Comparison of ENCODE assay signal across 22 cellular contexts in genomic region chr5:32325616-32326015, GRCh38. TPM values are rescaled to one million over a fixed set of nuclear protein-coding genes. Genes with fewer than 3 reads are reported as not detected.
DNase-seq lines count a peak whose midpoint lies in the region; ATAC-seq, FAIRE-seq and TF ChIP-seq lines count a peak whose summit lies in the region.
"Had no signal": no experiment of that assay in that cellular context is flagged by ENCODE, and none has a peak within 500 bp of the region (broad histone marks: within the 10 kb centered on the region; RNA-seq: fewer than 3 reads in every experiment).

No MANE protein-coding gene starts in this region.

- no peak overlapping the region for H3K4me3 Mint-ChIP-seq in endothelial cell (ENCODE audit: unreplicated experiment)
- H3K4me3 Mint-ChIP-seq: B cell; CD4-positive, CD25-positive, alpha-beta regulatory T cell; CD8-positive, alpha-beta T cell; GM23338; H9; HFFc6 had no signal

- H3K27ac ChIP-seq in MM.1S (ENCODE audit: low read length): peak overlapping the region; percentile 65; the same call in 1 of the 2 replicates
- H3K27ac ChIP-seq in GM12878 (ENCODE audit: control insufficient read depth, insufficient read depth): no peak overlapping the region
- no peak overlapping the region for H3K27ac ChIP-seq in osteoblast (ENCODE audit: low read depth, low read length)
- no peak overlapping the region for H3K27ac ChIP-seq in esophagus muscularis mucosa (replicated peaks in 1 of 4)
- H3K27ac ChIP-seq in tibial artery: no peak overlapping the region
- H3K27ac ChIP-seq: 22Rv1, BLaER1, C4-2B had no signal

- H3K9me3 ChIP-seq in MM.1S (replicated peaks; ENCODE audit: insufficient read depth, low read length): no peaks in the 10 kb centered on the region
- H3K9me3 ChIP-seq in GM12878 (replicated peaks; ENCODE audit: control insufficient read depth, insufficient read depth, low read length): peaks cover 9% of the 10 kb centered on the region; the same call in 2 of the 3 replicates
- no peaks in the 10 kb centered on the region for H3K9me3 ChIP-seq in osteoblast (ENCODE audit: low read depth, low read length)
- no peaks in the 10 kb centered on the region for H3K9me3 ChIP-seq in esophagus muscularis mucosa
- no peaks in the 10 kb centered on the region for H3K9me3 ChIP-seq in tibial artery

- H3F3A ChIP-seq in MM.1S (ENCODE audit: insufficient read depth, low read length): peaks cover 22% of the 10 kb centered on the region

- H3K27me3 ChIP-seq in MM.1S (replicated peaks; ENCODE audit: insufficient read depth, low read length) (no peaks in the 10 kb centered on the region), GM12878 (replicated peaks in 1 of 2; ENCODE audit: control insufficient read depth in 2 of 2, insufficient read depth in 2 of 2, low read length in 1 of 2) (no peaks in the 10 kb centered on the region), osteoblast (ENCODE audit: insufficient read depth, low read length) (no peaks in the 10 kb centered on the region), esophagus muscularis mucosa (no peaks in the 10 kb centered on the region), tibial artery (no peaks in the 10 kb centered on the region)
- H3K27me3 ChIP-seq: BLaER1 had no signal

- TF ChIP-seq CTCF in MM.1S (IDR thresholded peaks at IDR 0.05; ENCODE audit: low read length) (no peak), GM12878 (IDR thresholded peaks at IDR 0.05 in 2 of 3, conservative IDR thresholded peaks at IDR 0.05 in 1 of 3; ENCODE audit: control insufficient read depth in 2 of 3, extremely low read depth in 1 of 3, insufficient read depth in 1 of 3, low read depth in 3 of 3, low read length in 3 of 3) (no peak), osteoblast (IDR thresholded peaks at IDR 0.05; ENCODE audit: extremely low read depth, low read depth, low read length) (no peak), esophagus muscularis mucosa (IDR thresholded peaks at IDR 0.05) (no peak), tibial artery (IDR thresholded peaks at IDR 0.05) (no peak), endothelial cell (IDR thresholded peaks at IDR 0.05; ENCODE audit: unreplicated experiment) (no peak)

- DNase-seq in MM.1S: peak; percentile 59
- no peak for DNase-seq in GM12878 (ENCODE audit: low read depth, low spot score)
- DNase-seq in osteoblast (ENCODE audit: insufficient read length, low spot score, missing footprints): peak; percentile 3
- DNase-seq in esophagus muscularis mucosa (ENCODE audit: extremely low spot score): no peak
- DNase-seq in tibial artery: no peak
- DNase-seq in endothelial cell (ENCODE audit: low spot score): no peak
- DNase-seq: Caco-2; CD4-positive, CD25-positive, alpha-beta regulatory T cell; CD8-positive, alpha-beta T cell; DMS153; DND-41; H9 had no signal

- in situ Hi-C loops in GM12878 (cut with MboI): loop anchor here (5.0 kb wide), 1 partner anchor 98 kb away; no protein-coding TSS in a partner anchor

- H3K27ac Mint-ChIP-seq in endothelial cell (ENCODE audit: unreplicated experiment): no peak overlapping the region
- H3K27ac Mint-ChIP-seq: B cell; CD4-positive, CD25-positive, alpha-beta regulatory T cell; CD8-positive, alpha-beta T cell; GM23338; H9 had no signal

- H3K9me2 ChIP-seq in MM.1S (replicated peaks; ENCODE audit: insufficient read depth, low read length): no peaks in the 10 kb centered on the region

- H3K79me2 ChIP-seq in MM.1S (ENCODE audit: low read length) (no peaks in the 10 kb centered on the region), GM12878 (ENCODE audit: control insufficient read depth, insufficient read depth, low read length) (no peaks in the 10 kb centered on the region), osteoblast (ENCODE audit: insufficient read depth, low read length) (no peaks in the 10 kb centered on the region)

- RAD21 ChIA-PET in GM12878 (lab: Charles Lee; ENCODE audit: unreplicated experiment): interaction anchor here (1.7 kb wide), 1 partner anchor 93 kb away, joined by 11 read pairs; no protein-coding TSS in a partner anchor

- H3K27me3 Mint-ChIP-seq in endothelial cell (ENCODE audit: unreplicated experiment): peaks cover 11% of the 10 kb centered on the region
- H3K27me3 Mint-ChIP-seq: B cell had no signal

- H3K4me3 ChIP-seq in MM.1S (ENCODE audit: low read length) (no peak overlapping the region), GM12878 (no peak overlapping the region), osteoblast (ENCODE audit: insufficient read depth, low read length) (no peak overlapping the region), esophagus muscularis mucosa (no peak overlapping the region), tibial artery (no peak overlapping the region)
- H3K4me3 ChIP-seq: BLaER1, GM23338 had no signal

- TF ChIP-seq POLR2A in GM12878 (IDR thresholded peaks at IDR 0.05; ENCODE audit: low read depth, low read length): no peak
- TF ChIP-seq POLR2A in esophagus muscularis mucosa (IDR thresholded peaks at IDR 0.05; ENCODE audit: low read depth): no peak

- H3K4me2 ChIP-seq in MM.1S (ENCODE audit: low read depth, low read length) (peak overlapping the region; percentile 56; the same call in 1 of the 2 replicates), GM12878 (ENCODE audit: control insufficient read depth, insufficient read depth) (no peak overlapping the region), osteoblast (ENCODE audit: insufficient read depth, low read length) (no peak overlapping the region)
- H3K4me2 ChIP-seq: GM23338 had no signal

- TF ChIP-seq RAD21 in GM12878 (IDR thresholded peaks at IDR 0.05; ENCODE audit: insufficient read depth, low read depth, low read length): no peak

- CTCF ChIA-PET in GM12878 (lab: Yijun Ruan, JAX): interaction anchor here (0.6 to 10.9 kb wide), 4 partner anchors 42 to 1626 kb away, joined by 3 to 339 read pairs (median 3); no protein-coding TSS in a partner anchor

- peaks cover 7% of the 10 kb centered on the region for H3K36me3 Mint-ChIP-seq in endothelial cell (ENCODE audit: low read depth, unreplicated experiment)
- H3K36me3 Mint-ChIP-seq: CD8-positive, alpha-beta T cell had no signal

- H3K4me1 ChIP-seq in MM.1S (ENCODE audit: low read length) (peaks cover 20% of the 10 kb centered on the region), GM12878 (ENCODE audit: control insufficient read depth, insufficient read depth, low read length) (peaks cover 7% of the 10 kb centered on the region; the same call in 1 of the 2 replicates), osteoblast (ENCODE audit: insufficient read depth, low read length) (peaks cover 2% of the 10 kb centered on the region), esophagus muscularis mucosa (peaks cover 0 to 19% (median 14%) of the 10 kb centered on the region in 4 donors), tibial artery (peaks cover 0 to 8% (median 0%) of the 10 kb centered on the region in 4 donors)

- peak; percentile 9 for ATAC-seq in GM21786 (IDR thresholded peaks at IDR 0.05; ENCODE audit: unreplicated experiment)
- ATAC-seq in GM12878: peak; percentile 15
- ATAC-seq in GM21381 (IDR thresholded peaks at IDR 0.05; ENCODE audit: unreplicated experiment): no peak
- ATAC-seq: CD8-positive, alpha-beta T cell; GM23338 had no signal

- H3K9me3 Mint-ChIP-seq in endothelial cell (ENCODE audit: unreplicated experiment): peaks cover 7% of the 10 kb centered on the region

- BruUV-seq in GM12878 (replicated peaks; lab: Mats Ljungman, UMichigan): no TSS peak

- TF ChIP-seq EP300 in GM12878 (IDR thresholded peaks at IDR 0.05; ENCODE audit: borderline replicate concordance in 1 of 2, control insufficient read depth in 1 of 2, low read depth in 2 of 2, low read length in 2 of 2): no peak
- TF ChIP-seq EP300 in esophagus muscularis mucosa (IDR thresholded peaks at IDR 0.05): no peak

- H2AFZ ChIP-seq in MM.1S (ENCODE audit: low read length) (peak overlapping the region; percentile 31), GM12878 (ENCODE audit: control insufficient read depth, low read depth, low read length) (no peak overlapping the region), osteoblast (ENCODE audit: low read length) (no peak overlapping the region)
- H2AFZ ChIP-seq: GM23338 had no signal

- intact Hi-C loops in GM12878 (cut with micrococcal nuclease; ENCODE audit: unreplicated experiment): loop anchor here (5.0 kb wide), 4 partner anchors 43 to 498 kb away; partner anchors contain the start of gene GOLPH3
- intact Hi-C loops in esophagus muscularis mucosa (cut with DNase I): no loop called here
- intact Hi-C loops in tibial artery (cut with DNase I; ENCODE audit: low total_unique reads): no loop called here

- H3K4me1 Mint-ChIP-seq in endothelial cell (ENCODE audit: unreplicated experiment): no peaks in the 10 kb centered on the region

- H3K9ac ChIP-seq in MM.1S (ENCODE audit: low read length) (peak overlapping the region; percentile 14; the same call in 1 of the 2 replicates), GM12878 (ENCODE audit: control insufficient read depth, insufficient read depth, low read length) (no peak overlapping the region)
- H3K9ac ChIP-seq: BLaER1 had no signal

- SMC1A ChIA-PET in GM12878 (lab: Charles Lee; ENCODE audit: uncharacterized antibody, unreplicated experiment): interaction anchor here (1.0 to 2.1 kb wide), 4 partner anchors 29 to 93 kb away, joined by 3 to 11 read pairs (median 6); no protein-coding TSS in a partner anchor

- no peaks in the 10 kb centered on the region for H4K20me1 ChIP-seq in MM.1S (ENCODE audit: insufficient read depth, low read length)
- H4K20me1 ChIP-seq in GM12878 (ENCODE audit: control insufficient read depth, insufficient read depth): no peaks in the 10 kb centered on the region
- H4K20me1 ChIP-seq in osteoblast (ENCODE audit: insufficient read depth, low read length): no peaks in the 10 kb centered on the region
- H4K20me1 ChIP-seq: BLaER1 had no signal

- POLR2A ChIA-PET in GM12878 (lab: Charles Lee): no interaction called here

- H3K36me3 ChIP-seq in MM.1S (replicated peaks; ENCODE audit: insufficient read depth, low read length) (no peaks in the 10 kb centered on the region), GM12878 (ENCODE audit: control insufficient read depth in 2 of 2, insufficient read depth in 2 of 2, low read length in 1 of 2) (no peaks in the 10 kb centered on the region), osteoblast (ENCODE audit: insufficient read depth, low read length) (no peaks in the 10 kb centered on the region), esophagus muscularis mucosa (no peaks in the 10 kb centered on the region), tibial artery (no peaks in the 10 kb centered on the region)
- H3K36me3 ChIP-seq: BLaER1 had no signal

- WGBS in GM12878 (ENCODE audit: insufficient coverage, insufficient replicate concordance, low lambda C conversion rate, missing lambda C conversion rate): 92% methylated on average over 4 of the region's 4 CpGs
- WGBS in esophagus muscularis mucosa: 89% methylated on average over 4 of the region's 4 CpGs

- no peak for FAIRE-seq in GM12878 (lab: Jason Lieb, UNC)
- FAIRE-seq: A204.1, G401.6 had no signal

RNA-seq across cellular contexts. Expression of gene MTMR12, which starts 12.9 kb away (rescaled TPM):
- 50.7 and 65.2 TPM in 2 replicates for total RNA-seq in GM12878 (2013; cell fraction: nucleolus; rRNA removed)
- total RNA-seq in GM12878 (2014; rRNA removed): 17.1 and 19.3 TPM in 2 replicates
- total RNA-seq in GM12878 (2014; rRNA removed; fragmentation: Illumina TruSeq; extraction: Trizol): 15.4 and 16.2 TPM in 2 replicates
- total RNA-seq in GM12878 (2021): 21.7 and 25.7 TPM in 2 replicates
- 6.2 TPM for polyA plus RNA-seq in GM12878 (2011; ENCODE audit: low read depth)
- polyA plus RNA-seq in GM12878 (2011; rRNA removed): 22.9 and 24.7 TPM in 2 replicates
- polyA plus RNA-seq in GM12878 (2011; cell fraction: cytosol; rRNA removed): 13.3 and 15.2 TPM in 2 replicates
- 9.5 and 11.1 TPM in 2 replicates for polyA plus RNA-seq in GM12878 (2011; cell fraction: nucleus; rRNA removed)
- 8.7 TPM in 2 replicates for polyA plus RNA-seq in GM12878 (2012)
- 22.4 and 22.6 TPM in 2 replicates for polyA plus RNA-seq in GM12878 (2014; fragmentation: Illumina TruSeq; extraction: Trizol)
- polyA plus RNA-seq in GM12878 (2014; fragmentation: Nextera tagmentation; extraction: Ambion mirVana): 1 to 10 TPM; 5.0 to 8.1 TPM
- polyA plus RNA-seq in GM12878 (2014; rRNA removed): 16.0 and 16.5 TPM in 2 replicates
- 10 to 100 TPM; 10.8 to 12.7 TPM for polyA plus RNA-seq in GM12878 (2016; fragmentation: Nextera tagmentation; extraction: Ambion mirVana)
- polyA minus RNA-seq in GM12878 (2011; rRNA and poly(A)+ RNA removed): 19.7 and 33.3 TPM in 2 replicates
- polyA minus RNA-seq in GM12878 (2011; cell fraction: cytosol; rRNA and poly(A)+ RNA removed): 9.6 and 12.2 TPM in 2 replicates
- 13.5 and 23.0 TPM in 2 replicates for polyA minus RNA-seq in GM12878 (2011; cell fraction: nucleus; rRNA and poly(A)+ RNA removed)
- 17.7 and 20.6 TPM in 2 replicates for total RNA-seq in osteoblast
- 10 to 100 TPM; 49.9 to 94.0 (median 63.8) TPM for total RNA-seq in esophagus muscularis mucosa
- 39.4 TPM for total RNA-seq in endothelial cell (ENCODE audit: unreplicated experiment)

Comparison
In these comparisons a context has a peak if more than half of its experiments do, and no peak if none do; other contexts are left out.
1. DNase-seq: peak in MM.1S (single experiment) and osteoblast (single experiment); none in GM12878 (single experiment), esophagus muscularis mucosa (single experiment), tibial artery (0 of 2) and endothelial cell (single experiment).